ENCODE assay signal across 1 cellular context in genomic region chr2:16103614-16104344, GRCh38.
TF ChIP-seq lines count a peak whose summit lies in the region.

No MANE protein-coding gene starts in this region.

TF ChIP-seq in WTC11, 78 proteins besides CTCF, POLR2A, EP300 and RAD21 (continued from another document):
- TF ChIP-seq ERG (CRISPR knock-in tag; IDR thresholded peaks at IDR 0.05) (no peak), NR3C1 (CRISPR knock-in tag; conservative IDR thresholded peaks at IDR 0.05; ENCODE audit: low read depth) (no peak), E2F4 (CRISPR knock-in tag; IDR thresholded peaks at IDR 0.05; ENCODE audit: borderline replicate concordance, low read depth) (no peak), HMGXB4 (CRISPR knock-in tag; IDR thresholded peaks at IDR 0.05) (no peak), OVOL2 (CRISPR knock-in tag; IDR thresholded peaks at IDR 0.05; ENCODE audit: borderline replicate concordance) (no peak)
TF ChIP-seq in WTC11: peak in this region for 0.
